ENCODE assay signal across 8 cellular contexts in the genomic region with DNA sequence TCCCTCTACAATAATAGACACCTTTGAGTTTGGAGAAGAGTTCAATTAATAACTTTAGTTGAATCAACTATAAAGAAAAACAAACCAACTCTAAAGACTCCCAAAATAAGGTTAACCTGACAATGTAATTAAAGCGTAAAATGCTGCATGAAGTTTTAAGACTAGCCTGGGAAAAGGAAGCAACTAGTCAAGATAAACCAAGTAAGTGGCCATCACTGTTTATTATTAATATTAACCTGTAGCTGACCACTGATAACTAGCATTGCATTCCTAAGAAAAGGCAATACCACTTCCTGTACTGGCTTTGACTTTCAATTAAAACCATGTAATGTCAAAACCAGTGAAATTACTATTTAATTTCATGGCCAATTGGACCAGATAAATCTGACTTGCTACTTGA. TPM values are rescaled to one million over a fixed set of nuclear protein-coding genes. Genes with fewer than 3 reads are reported as not detected.
DNase-seq lines count a peak whose midpoint lies in the region; ATAC-seq, FAIRE-seq and TF ChIP-seq lines count a peak whose summit lies in the region.

No MANE protein-coding gene starts in this region.

- ATAC-seq in naive B cell (ENCODE audit: low read depth in 2 of 2): no peak
- no peak for ATAC-seq in HG02852 (IDR thresholded peaks at IDR 0.05; ENCODE audit: unreplicated experiment)
- no peak for ATAC-seq in HG02610 (IDR thresholded peaks at IDR 0.05; ENCODE audit: unreplicated experiment)

- H3K36me3 ChIP-seq in KMS-11 (ENCODE audit: insufficient read depth): peaks cover 14% of the 10 kb centered on the region; the same call in 1 of the 2 replicates

- no peaks in the 10 kb centered on the region for H3K27me3 Mint-ChIP-seq in naive B cell

- peak overlapping the region; percentile 94; the same call in 1 of the 2 replicates for H3K9ac ChIP-seq in KMS-11

- H3K27me3 ChIP-seq in KMS-11 (ENCODE audit: insufficient read depth, low read depth): no peaks in the 10 kb centered on the region

- peak overlapping the region; percentile 73 for H3K4me3 ChIP-seq in AG04449 (ENCODE audit: low read depth, low read length)
- H3K4me3 ChIP-seq in KMS-11 (IDR thresholded peaks at IDR 0.05; ENCODE audit: insufficient read depth, low read depth, low read length): peak overlapping the region; percentile 91
- H3K4me3 ChIP-seq in coronary artery: peak overlapping the region; percentile 98

- peaks cover 67% of the 10 kb centered on the region for H4K20me1 ChIP-seq in KMS-11 (ENCODE audit: insufficient read depth)

- no peak overlapping the region for H3K27ac ChIP-seq in KMS-11
- no peak overlapping the region for H3K27ac ChIP-seq in coronary artery

- no peaks in the 10 kb centered on the region for H3K9me3 Mint-ChIP-seq in naive B cell

- DNase-seq in AG04449 (ENCODE audit: low read depth, low spot score): no peak
- no peak for DNase-seq in coronary artery (ENCODE audit: low spot score)
- no peak for DNase-seq in naive B cell
- DNase-seq in NCI-H2196 treated with DMSO at 0.1 percent for 48 hours (lab: John Stamatoyannopoulos, UW; ENCODE audit: unreplicated experiment): no peak
- no peak for DNase-seq in GM19239 (ENCODE audit: insufficient read length, low spot score)

- peaks cover 80% of the 10 kb centered on the region for H3K79me2 ChIP-seq in KMS-11 (ENCODE audit: insufficient read depth, low read depth)

- peak overlapping the region; percentile 74 for H3K4me2 ChIP-seq in KMS-11

- peak overlapping the region in 5 of 6 donors; percentile 6 to 100 (median 81) for H3K27ac Mint-ChIP-seq in naive B cell

- peaks cover 0 to 20% of the 10 kb centered on the region in 2 donors for H3K36me3 Mint-ChIP-seq in naive B cell

- H3K4me3 Mint-ChIP-seq in naive B cell: peak overlapping the region; percentile 97 to 100 (median 98)

- H3K4me1 ChIP-seq in KMS-11 (ENCODE audit: low read depth, poor library complexity, severe bottlenecking): peaks cover 29% of the 10 kb centered on the region

- POLR2A ChIA-PET in AG04449 (lab: Yijun Ruan, JAX): no interaction called here

- TF ChIP-seq CTCF in AG04449 (IDR thresholded peaks at IDR 0.05; ENCODE audit: insufficient read depth, low read length, missing control alignments) (no peak), KMS-11 (conservative IDR thresholded peaks at IDR 0.05; ENCODE audit: low read depth, low read length) (no peak), coronary artery (IDR thresholded peaks at IDR 0.05) (no peak)

- no peak overlapping the region for H2AFZ ChIP-seq in KMS-11 (ENCODE audit: low read depth)

- no peak for FAIRE-seq in GM19239 (lab: Jason Lieb, UNC)

- CTCF ChIA-PET in AG04449 (lab: Yijun Ruan, JAX): interaction anchor here (0.7 to 4.9 kb wide), 10 partner anchors 9 to 201 kb away, joined by 3 to 111 read pairs (median 7); partner anchors contain the start of genes GOLT1A and PIK3C2B

- H3K4me1 Mint-ChIP-seq in naive B cell: peaks cover 22 to 50% (median 29%) of the 10 kb centered on the region in 3 donors

RNA-seq across cellular contexts. Expression of gene PPP1R15B, which starts 3.0 kb away (rescaled TPM):
- polyA plus RNA-seq in naive B cell (ENCODE audit: low read depth in 6 of 6): 10 to 100 TPM; 18.5 to 39.0 (median 33.0) TPM

RNA-seq across cellular contexts. Expression of gene PLEKHA6, which starts 48.9 kb away (rescaled TPM):
- under 1 TPM in 1 of 6 donors, not detected in 5; 0.09 TPM for polyA plus RNA-seq in naive B cell (ENCODE audit: low read depth in 6 of 6)
